1 cellular context compared by ENCODE assay signal in genomic region chr11:67629386-67630229, GRCh38.
TF ChIP-seq lines count a peak whose summit lies in the region.

Gene NUDT8 (minus strand): TSS chr11:67629937. CDS start chr11:67629911, 26 bp downstream.

TF ChIP-seq in GM12878, 131 proteins besides CTCF, POLR2A, EP300 and RAD21 (continued from another document and continues in another):
- TF ChIP-seq, protein P1, sequence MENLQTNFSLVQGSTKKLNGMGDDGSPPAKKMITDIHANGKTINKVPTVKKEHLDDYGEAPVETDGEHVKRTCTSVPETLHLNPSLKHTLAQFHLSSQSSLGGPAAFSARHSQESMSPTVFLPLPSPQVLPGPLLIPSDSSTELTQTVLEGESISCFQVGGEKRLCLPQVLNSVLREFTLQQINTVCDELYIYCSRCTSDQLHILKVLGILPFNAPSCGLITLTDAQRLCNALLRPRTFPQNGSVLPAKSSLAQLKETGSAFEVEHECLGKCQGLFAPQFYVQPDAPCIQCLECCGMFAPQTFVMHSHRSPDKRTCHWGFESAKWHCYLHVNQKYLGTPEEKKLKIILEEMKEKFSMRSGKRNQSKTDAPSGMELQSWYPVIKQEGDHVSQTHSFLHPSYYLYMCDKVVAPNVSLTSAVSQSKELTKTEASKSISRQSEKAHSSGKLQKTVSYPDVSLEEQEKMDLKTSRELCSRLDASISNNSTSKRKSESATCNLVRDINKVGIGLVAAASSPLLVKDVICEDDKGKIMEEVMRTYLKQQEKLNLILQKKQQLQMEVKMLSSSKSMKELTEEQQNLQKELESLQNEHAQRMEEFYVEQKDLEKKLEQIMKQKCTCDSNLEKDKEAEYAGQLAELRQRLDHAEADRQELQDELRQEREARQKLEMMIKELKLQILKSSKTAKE (IDR thresholded peaks at IDR 0.05; ENCODE audit: low read depth, poor library complexity, severe bottlenecking): no peak
- peak; percentile 31; the same call in 1 of the 2 replicates for TF ChIP-seq ZSCAN29 (IDR thresholded peaks at IDR 0.05)
- TF ChIP-seq, protein P2, sequence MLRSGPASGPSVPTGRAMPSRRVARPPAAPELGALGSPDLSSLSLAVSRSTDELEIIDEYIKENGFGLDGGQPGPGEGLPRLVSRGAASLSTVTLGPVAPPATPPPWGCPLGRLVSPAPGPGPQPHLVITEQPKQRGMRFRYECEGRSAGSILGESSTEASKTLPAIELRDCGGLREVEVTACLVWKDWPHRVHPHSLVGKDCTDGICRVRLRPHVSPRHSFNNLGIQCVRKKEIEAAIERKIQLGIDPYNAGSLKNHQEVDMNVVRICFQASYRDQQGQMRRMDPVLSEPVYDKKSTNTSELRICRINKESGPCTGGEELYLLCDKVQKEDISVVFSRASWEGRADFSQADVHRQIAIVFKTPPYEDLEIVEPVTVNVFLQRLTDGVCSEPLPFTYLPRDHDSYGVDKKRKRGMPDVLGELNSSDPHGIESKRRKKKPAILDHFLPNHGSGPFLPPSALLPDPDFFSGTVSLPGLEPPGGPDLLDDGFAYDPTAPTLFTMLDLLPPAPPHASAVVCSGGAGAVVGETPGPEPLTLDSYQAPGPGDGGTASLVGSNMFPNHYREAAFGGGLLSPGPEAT (IDR thresholded peaks at IDR 0.05; ENCODE audit: low read depth): no peak
- no peak for TF ChIP-seq PAX8 (IDR thresholded peaks at IDR 0.05)
- TF ChIP-seq GABPA (IDR thresholded peaks at IDR 0.05; ENCODE audit: low read depth): no peak
- TF ChIP-seq MTA3 (IDR thresholded peaks at IDR 0.05; ENCODE audit: borderline replicate concordance, low read length): no peak
- peak; percentile 97 for TF ChIP-seq DPF2 (IDR thresholded peaks at IDR 0.05)
- TF ChIP-seq, protein P3, sequence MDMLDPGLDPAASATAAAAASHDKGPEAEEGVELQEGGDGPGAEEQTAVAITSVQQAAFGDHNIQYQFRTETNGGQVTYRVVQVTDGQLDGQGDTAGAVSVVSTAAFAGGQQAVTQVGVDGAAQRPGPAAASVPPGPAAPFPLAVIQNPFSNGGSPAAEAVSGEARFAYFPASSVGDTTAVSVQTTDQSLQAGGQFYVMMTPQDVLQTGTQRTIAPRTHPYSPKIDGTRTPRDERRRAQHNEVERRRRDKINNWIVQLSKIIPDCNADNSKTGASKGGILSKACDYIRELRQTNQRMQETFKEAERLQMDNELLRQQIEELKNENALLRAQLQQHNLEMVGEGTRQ (IDR thresholded peaks at IDR 0.05; ENCODE audit: borderline replicate concordance, low read depth, low read length): no peak
- peak; percentile 78; the same call in 1 of the 2 replicates for TF ChIP-seq TARDBP (IDR thresholded peaks at IDR 0.05; ENCODE audit: borderline replicate concordance)
- TF ChIP-seq YY1 (IDR thresholded peaks at IDR 0.05; ENCODE audit: low read depth, low read length): peak; percentile 66; the same call in 1 of the 2 replicates
- TF ChIP-seq CHD1 (IDR thresholded peaks at IDR 0.05; ENCODE audit: low read depth, low read length): no peak
- TF ChIP-seq ZNF24 (IDR thresholded peaks at IDR 0.05): no peak
- no peak for TF ChIP-seq FOXM1 (IDR thresholded peaks at IDR 0.05; ENCODE audit: low read depth, low read length)
- TF ChIP-seq SUPT20H (IDR thresholded peaks at IDR 0.05; ENCODE audit: borderline replicate concordance, control insufficient read depth, low read depth, low read length): no peak
- TF ChIP-seq ZNF622 (IDR thresholded peaks at IDR 0.05): no peak
- no peak for TF ChIP-seq IRF5 (IDR thresholded peaks at IDR 0.05; ENCODE audit: borderline replicate concordance)
- TF ChIP-seq, protein P4, sequence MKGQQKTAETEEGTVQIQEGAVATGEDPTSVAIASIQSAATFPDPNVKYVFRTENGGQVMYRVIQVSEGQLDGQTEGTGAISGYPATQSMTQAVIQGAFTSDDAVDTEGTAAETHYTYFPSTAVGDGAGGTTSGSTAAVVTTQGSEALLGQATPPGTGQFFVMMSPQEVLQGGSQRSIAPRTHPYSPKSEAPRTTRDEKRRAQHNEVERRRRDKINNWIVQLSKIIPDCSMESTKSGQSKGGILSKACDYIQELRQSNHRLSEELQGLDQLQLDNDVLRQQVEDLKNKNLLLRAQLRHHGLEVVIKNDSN (IDR thresholded peaks at IDR 0.05; ENCODE audit: borderline replicate concordance, extremely low read length, insufficient read depth, low read depth, low read length): no peak
- TF ChIP-seq RFX5 (IDR thresholded peaks at IDR 0.05; ENCODE audit: low read depth, low read length): no peak
- no peak for TF ChIP-seq CBX3 (IDR thresholded peaks at IDR 0.05; ENCODE audit: borderline replicate concordance, low read depth)
- TF ChIP-seq NR2F1 (conservative IDR thresholded peaks at IDR 0.05): peak; percentile 79
- TF ChIP-seq BRCA1 (IDR thresholded peaks at IDR 0.05; ENCODE audit: low read depth, low read length): no peak
- TF ChIP-seq NBN (IDR thresholded peaks at IDR 0.05): peak; percentile 64
- TF ChIP-seq MXI1 (IDR thresholded peaks at IDR 0.05; ENCODE audit: low read depth, low read length): peak; percentile 90
- TF ChIP-seq CBX5 (IDR thresholded peaks at IDR 0.05; ENCODE audit: low read depth): peak; percentile 55; the same call in 1 of the 2 replicates
- peak; percentile 97 for TF ChIP-seq PAX5 (IDR thresholded peaks at IDR 0.05; ENCODE audit: borderline replicate concordance, low read depth, low read length)
- TF ChIP-seq, protein P5, sequence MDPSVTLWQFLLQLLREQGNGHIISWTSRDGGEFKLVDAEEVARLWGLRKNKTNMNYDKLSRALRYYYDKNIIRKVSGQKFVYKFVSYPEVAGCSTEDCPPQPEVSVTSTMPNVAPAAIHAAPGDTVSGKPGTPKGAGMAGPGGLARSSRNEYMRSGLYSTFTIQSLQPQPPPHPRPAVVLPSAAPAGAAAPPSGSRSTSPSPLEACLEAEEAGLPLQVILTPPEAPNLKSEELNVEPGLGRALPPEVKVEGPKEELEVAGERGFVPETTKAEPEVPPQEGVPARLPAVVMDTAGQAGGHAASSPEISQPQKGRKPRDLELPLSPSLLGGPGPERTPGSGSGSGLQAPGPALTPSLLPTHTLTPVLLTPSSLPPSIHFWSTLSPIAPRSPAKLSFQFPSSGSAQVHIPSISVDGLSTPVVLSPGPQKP (IDR thresholded peaks at IDR 0.05; ENCODE audit: low read depth, low read length): no peak
- TF ChIP-seq TBL1XR1 (IDR thresholded peaks at IDR 0.05; ENCODE audit: low read depth, low read length): peak; percentile 9; the same call in 1 of the 2 replicates
- no peak for TF ChIP-seq ETV6 (conservative IDR thresholded peaks at IDR 0.05 in 1 of 2, IDR thresholded peaks at IDR 0.05 in 1 of 2; ENCODE audit: borderline replicate concordance in 1 of 2, low read depth in 1 of 2)
- TF ChIP-seq ZNF687 (IDR thresholded peaks at IDR 0.05): peak; percentile 79; the same call in 1 of the 2 replicates
- no peak for TF ChIP-seq BCLAF1 (IDR thresholded peaks at IDR 0.05)
- no peak for TF ChIP-seq MYC (IDR thresholded peaks at IDR 0.05; ENCODE audit: insufficient read depth, insufficient read length, insufficient replicate concordance, low read length, severe bottlenecking)
- TF ChIP-seq, protein P6, sequence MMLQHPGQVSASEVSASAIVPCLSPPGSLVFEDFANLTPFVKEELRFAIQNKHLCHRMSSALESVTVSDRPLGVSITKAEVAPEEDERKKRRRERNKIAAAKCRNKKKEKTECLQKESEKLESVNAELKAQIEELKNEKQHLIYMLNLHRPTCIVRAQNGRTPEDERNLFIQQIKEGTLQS (IDR thresholded peaks at IDR 0.05; ENCODE audit: borderline replicate concordance, extremely low read depth, low read depth, low read length): no peak
- TF ChIP-seq RCOR1 (conservative IDR thresholded peaks at IDR 0.05; ENCODE audit: low read depth, low read length): peak; percentile 93; the same call in 1 of the 2 replicates
- TF ChIP-seq STAT1 (conservative IDR thresholded peaks at IDR 0.05): no peak
- peak; percentile 94 for TF ChIP-seq ZNF217 (IDR thresholded peaks at IDR 0.05)
- TF ChIP-seq SMARCA5 (IDR thresholded peaks at IDR 0.05): peak; percentile 96
- TF ChIP-seq TAF1 (IDR thresholded peaks at IDR 0.05; ENCODE audit: borderline replicate concordance, low read depth, low read length): no peak
- no peak for TF ChIP-seq ZBTB40 (IDR thresholded peaks at IDR 0.05; ENCODE audit: borderline replicate concordance)
- TF ChIP-seq FOS (IDR thresholded peaks at IDR 0.05; ENCODE audit: borderline replicate concordance, extremely low read depth, insufficient read length): no peak
- no peak for TF ChIP-seq HDAC6 (IDR thresholded peaks at IDR 0.05; ENCODE audit: unreplicated experiment)
- TF ChIP-seq HDAC2 (IDR thresholded peaks at IDR 0.05): no peak
- peak; percentile 37 for TF ChIP-seq SP1 (IDR thresholded peaks at IDR 0.05; ENCODE audit: low read depth, low read length)
- TF ChIP-seq NFIC (IDR thresholded peaks at IDR 0.05; ENCODE audit: low read depth, low read length): no peak
- TF ChIP-seq CEBPB (IDR thresholded peaks at IDR 0.05; ENCODE audit: borderline replicate concordance in 1 of 2, low read depth in 2 of 2, low read length in 2 of 2): no peak
